ENCODE assay signal across 9 cellular contexts in genomic region chr6:32415521-32416019, GRCh38. TPM values are rescaled to one million over a fixed set of nuclear protein-coding genes. Genes with fewer than 3 reads are reported as not detected.
DNase-seq lines count a peak whose midpoint lies in the region; ATAC-seq and TF ChIP-seq lines count a peak whose summit lies in the region.
"Had no signal": no experiment of that assay in that cellular context is flagged by ENCODE, and none has a peak within 500 bp of the region (broad histone marks: within the 10 kb centered on the region; RNA-seq: fewer than 3 reads in every experiment).

No MANE protein-coding gene starts in this region.

- H3K4me2 ChIP-seq in OCI-LY3 (ENCODE audit: low read length): peak overlapping the region; percentile 99

- H3K4me1 Mint-ChIP-seq in CD4-positive, alpha-beta memory T cell: peaks cover 5 to 12% (median 8%) of the 10 kb centered on the region in 4 donors
- peaks cover 11 to 12% of the 10 kb centered on the region in 2 donors for H3K4me1 Mint-ChIP-seq in natural killer cell

- H3K27me3 ChIP-seq in CD4-positive, alpha-beta memory T cell (ENCODE audit: insufficient read depth, low read length): peaks cover 16% of the 10 kb centered on the region
- H3K27me3 ChIP-seq in HL-60 (ENCODE audit: insufficient read depth, poor library complexity, severe bottlenecking) (peaks cover 18% of the 10 kb centered on the region), OCI-LY3 (ENCODE audit: low read depth, low read length) (peaks cover 13% of the 10 kb centered on the region; the same call in 1 of the 2 replicates), esophagus squamous epithelium (peaks cover 0 to 86% (median 0%) of the 10 kb centered on the region in 4 donors)

- TF ChIP-seq POLR2A in esophagus squamous epithelium (IDR thresholded peaks at IDR 0.05): no peak

- no peaks in the 10 kb centered on the region for H3K9me3 Mint-ChIP-seq in CD4-positive, alpha-beta memory T cell
- H3K9me3 Mint-ChIP-seq in natural killer cell: no peaks in the 10 kb centered on the region

- TF ChIP-seq CTCF in HL-60 (IDR thresholded peaks at IDR 0.05; ENCODE audit: insufficient read depth, low read length) (peak; percentile 98), OCI-LY3 (IDR thresholded peaks at IDR 0.05; ENCODE audit: low read depth, low read length) (peak; percentile 76), esophagus squamous epithelium (IDR thresholded peaks at IDR 0.05) (peak in 5 of 6 experiments; percentile 93 to 100 (median 98)), natural killer cell (IDR thresholded peaks at IDR 0.05) (peak; percentile 99)

- H2AFZ ChIP-seq in OCI-LY3 (ENCODE audit: low read depth, low read length): peak overlapping the region; percentile 99

- H3K9me3 ChIP-seq in CD4-positive, alpha-beta memory T cell (ENCODE audit: control insufficient read depth in 1 of 2, low read length in 2 of 2): no peaks in the 10 kb centered on the region
- H3K9me3 ChIP-seq in OCI-LY3 (ENCODE audit: insufficient read depth, low read length) (no peaks in the 10 kb centered on the region), esophagus squamous epithelium (no peaks in the 10 kb centered on the region)

- POLR2A ChIA-PET in CD4-positive, alpha-beta memory T cell (lab: Charles Lee; ENCODE audit: partially characterized antibody): no interaction called here

- WGBS in esophagus squamous epithelium, 2 donors: 5 to 13% methylated on average over 13 of the region's 13 CpGs

- H3K4me1 ChIP-seq in CD4-positive, alpha-beta memory T cell (ENCODE audit: insufficient read depth, low read length): peaks cover 3% of the 10 kb centered on the region
- H3K4me1 ChIP-seq in OCI-LY3 (ENCODE audit: low read length) (peaks cover 17% of the 10 kb centered on the region), esophagus squamous epithelium (peaks cover 0 to 8% (median 0%) of the 10 kb centered on the region in 3 donors)

- no peak overlapping the region for H3K27ac ChIP-seq in CD4-positive, alpha-beta memory T cell (ENCODE audit: low read depth, low read length)
- H3K27ac ChIP-seq in HL-60 (replicated peaks) (no peak overlapping the region), OCI-LY3 (ENCODE audit: low read length) (no peak overlapping the region), esophagus squamous epithelium (no peak overlapping the region)

- no peaks in the 10 kb centered on the region for H3K79me2 ChIP-seq in OCI-LY3 (ENCODE audit: low read length)

- no peaks in the 10 kb centered on the region for H4K20me1 ChIP-seq in OCI-LY3 (ENCODE audit: insufficient read depth, low read length)

- peak overlapping the region; percentile 77 for H3K9ac ChIP-seq in OCI-LY3 (ENCODE audit: low read length)

- peaks cover 35 to 45% of the 10 kb centered on the region in 2 donors for H3K27me3 Mint-ChIP-seq in CD4-positive, alpha-beta memory T cell
- H3K27me3 Mint-ChIP-seq in natural killer cell (ENCODE audit: low read depth in 2 of 2): peaks cover 45 to 66% of the 10 kb centered on the region in 2 donors

- DNase-seq in CD4-positive, alpha-beta memory T cell: peak; percentile 48 to 76 (median 65)
- DNase-seq in HL-60 (ENCODE audit: low read depth in 1 of 2, low spot score in 1 of 2): peak; percentile 28 to 67
- peak; percentile 78 for DNase-seq in activated T-cell treated with anti-CD3 and anti-CD28 coated beads for 4 hours
- no peak for DNase-seq in esophagus squamous epithelium (lab: John Stamatoyannopoulos, UW)
- peak; percentile 66 for DNase-seq in natural killer cell
- DNase-seq in stimulated activated naive CD4-positive, alpha-beta T cell (lab: John Stamatoyannopoulos, UW): peak; percentile 9 to 70 (median 59)

- H3K27ac Mint-ChIP-seq in CD4-positive, alpha-beta memory T cell: no peak overlapping the region
- no peak overlapping the region for H3K27ac Mint-ChIP-seq in natural killer cell

- ATAC-seq in natural killer cell (peak; percentile 76 to 83 (median 81)), HG02759 (IDR thresholded peaks at IDR 0.05; ENCODE audit: unreplicated experiment) (no peak)

- intact Hi-C loops in CD4-positive, alpha-beta memory T cell (cut with micrococcal nuclease): loop anchor here (2.0 to 10.0 kb wide), 2 partner anchors 209 to 277 kb away; no protein-coding TSS in a partner anchor
- intact Hi-C loops in esophagus squamous epithelium (cut with DNase I): no loop called here
- intact Hi-C loops in natural killer cell (cut with micrococcal nuclease): no loop called here

- H3K4me3 ChIP-seq in CD4-positive, alpha-beta memory T cell (ENCODE audit: low read length in 2 of 2): no peak overlapping the region
- H3K4me3 ChIP-seq in HL-60 (replicated peaks; ENCODE audit: insufficient read depth, low read length) (no peak overlapping the region), OCI-LY3 (ENCODE audit: low read length) (peak overlapping the region; percentile 88), esophagus squamous epithelium (peak overlapping the region in 1 of 4 donors; percentile 22)

- no peaks in the 10 kb centered on the region for H3K36me3 Mint-ChIP-seq in CD4-positive, alpha-beta memory T cell
- H3K36me3 Mint-ChIP-seq in natural killer cell: peaks cover 5% of the 10 kb centered on the region

- H3K4me3 Mint-ChIP-seq in CD4-positive, alpha-beta memory T cell: peak overlapping the region in 1 of 8 donors; percentile 39
- H3K4me3 Mint-ChIP-seq in natural killer cell: no peak overlapping the region

- no peaks in the 10 kb centered on the region for H3K36me3 ChIP-seq in CD4-positive, alpha-beta memory T cell (ENCODE audit: insufficient read depth, low read length)
- H3K36me3 ChIP-seq in OCI-LY3 (replicated peaks; ENCODE audit: low read depth, low read length): no peaks in the 10 kb centered on the region
- H3K36me3 ChIP-seq in esophagus squamous epithelium: no peaks in the 10 kb centered on the region

- CTCF ChIA-PET in CD4-positive, alpha-beta memory T cell (lab: Charles Lee; ENCODE audit: partially characterized antibody): interaction anchor here (1.0 to 7.8 kb wide), 9 partner anchors 8 to 378 kb away, joined by 4 to 109 read pairs (median 19); no protein-coding TSS in a partner anchor

RNA-seq across cellular contexts. Expression of gene BTNL2, which starts 8.6 kb away (rescaled TPM):
- total RNA-seq in CD4-positive, alpha-beta memory T cell: not detected
- not detected for polyA plus RNA-seq in CD4-positive, alpha-beta memory T cell
- total RNA-seq in esophagus squamous epithelium (not detected), natural killer cell (not detected)
- total RNA-seq: T-helper 2 cell treated with Interferon-gamma antibody and Interleukin-4, amounts not matched to agents 100 ng/mL and 5 ng/mL, for 36 hours had no signal

RNA-seq across cellular contexts. Expression of gene HLA-DRA, which starts 24.1 kb away (rescaled TPM):
- 10 to 100 TPM; 24.3 to 25.1 TPM for total RNA-seq in CD4-positive, alpha-beta memory T cell
- 100 to 1,000 TPM in 1 of 2 donors, 1 to 10 TPM in 1; 6.9 to 112 TPM for polyA plus RNA-seq in CD4-positive, alpha-beta memory T cell
- total RNA-seq in esophagus squamous epithelium (100 to 1,000 TPM in 2 of 4 donors, 10 to 100 TPM in 2; 26.0 to 440 (median 115) TPM), natural killer cell (100 to 1,000 TPM in 2 of 3 donors, 10 to 100 TPM in 1; 49.9 to 160 (median 123) TPM)

RNA-seq across cellular contexts. Expression of gene TSBP1, which starts 43.9 kb away (rescaled TPM):
- total RNA-seq in CD4-positive, alpha-beta memory T cell: not detected
- polyA plus RNA-seq in CD4-positive, alpha-beta memory T cell: not detected
- total RNA-seq in esophagus squamous epithelium (not detected), natural killer cell (not detected)
- total RNA-seq: T-helper 2 cell treated with Interferon-gamma antibody and Interleukin-4, amounts not matched to agents 100 ng/mL and 5 ng/mL, for 36 hours had no signal
